ENCODE assay signal across 9 cellular contexts in the genomic region with DNA sequence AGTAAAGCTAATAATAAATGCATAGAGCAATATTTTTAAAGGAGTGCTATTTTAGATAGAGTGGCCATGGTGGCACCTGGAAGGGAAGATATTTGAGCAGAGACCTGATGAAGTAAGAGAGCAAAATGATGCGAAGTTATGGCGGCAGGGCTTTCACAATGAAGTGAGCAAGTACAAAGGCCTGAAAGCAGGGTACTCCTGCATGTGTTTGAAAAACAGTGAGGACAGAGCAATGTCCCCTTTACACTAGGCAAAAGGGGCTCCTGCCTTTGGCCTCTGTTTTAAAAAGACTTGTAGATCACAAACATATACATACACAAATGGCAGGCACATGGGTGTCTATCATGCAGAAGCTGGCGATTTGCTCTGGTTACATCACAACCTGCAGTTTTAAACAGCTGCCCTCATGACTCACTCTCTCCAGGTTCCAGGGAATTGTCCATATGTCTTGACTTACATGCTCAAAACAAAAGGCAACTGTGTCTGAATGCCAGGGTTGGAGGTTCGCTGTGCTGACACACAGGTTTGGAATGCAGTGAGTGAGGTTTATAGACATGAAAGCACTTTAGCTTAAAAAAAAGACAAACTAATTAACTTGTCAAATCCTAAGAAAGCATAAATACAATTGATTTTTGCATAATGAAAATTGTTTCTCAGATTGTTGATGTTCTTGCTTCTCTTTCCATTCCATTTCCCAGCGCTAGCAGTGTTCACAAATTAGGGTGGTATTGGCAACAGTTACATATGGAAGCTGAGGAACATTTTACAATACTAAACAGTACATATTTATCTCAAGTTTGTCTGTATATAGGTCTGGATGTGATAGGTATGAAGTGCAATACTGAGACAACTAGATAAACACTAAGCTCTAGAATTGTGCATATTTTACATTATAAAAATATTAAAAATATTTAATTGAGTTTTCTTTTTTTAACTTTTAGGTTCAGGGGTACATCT.
DNase-seq lines count a peak whose midpoint lies in the region; ATAC-seq and TF ChIP-seq lines count a peak whose summit lies in the region.
"Had no signal": no experiment of that assay in that cellular context is flagged by ENCODE, and none has a peak within 500 bp of the region (broad histone marks: within the 10 kb centered on the region; RNA-seq: fewer than 3 reads in every experiment).

No MANE protein-coding gene starts in this region.

- H3K27ac Mint-ChIP-seq in activated T-cell treated with anti-CD3 and anti-CD28 coated beads, Interleukin-2, amount 50 U/mL, for 72 hours = no peak overlapping the region
- H3K27ac Mint-ChIP-seq in T-helper 2 cell treated with Interferon-gamma antibody and Interleukin-4, amounts not matched to agents 5 μg/mL and 100 μg/mL, for 36 hours = no peak overlapping the region

- H3K36me3 Mint-ChIP-seq in activated T-cell treated with anti-CD3 and anti-CD28 coated beads, Interleukin-2, amount 50 U/mL, for 72 hours (ENCODE audit: insufficient read depth in 2 of 2) = no peaks in the 10 kb centered on the region
- no peaks in the 10 kb centered on the region for H3K36me3 Mint-ChIP-seq in T-helper 2 cell treated with Interferon-gamma antibody and Interleukin-4, amounts not matched to agents 5 μg/mL and 100 μg/mL, for 36 hours (ENCODE audit: low read depth)

- no peak overlapping the region for H3K27ac ChIP-seq in tibial nerve

- H3K36me3 ChIP-seq in mucosa of descending colon (ENCODE audit: low read depth) (no peaks in the 10 kb centered on the region), tibial nerve (no peaks in the 10 kb centered on the region)

- H3K9me3 Mint-ChIP-seq in activated T-cell treated with anti-CD3 and anti-CD28 coated beads, Interleukin-2, amount 50 U/mL, for 72 hours = no peaks in the 10 kb centered on the region
- H3K9me3 Mint-ChIP-seq in T-helper 2 cell treated with Interferon-gamma antibody and Interleukin-4, amounts not matched to agents 5 μg/mL and 100 μg/mL, for 36 hours = no peaks in the 10 kb centered on the region

- TF ChIP-seq CTCF in NB4 (IDR thresholded peaks at IDR 0.05; ENCODE audit: low read depth, low read length) (no peak), mucosa of descending colon (IDR thresholded peaks at IDR 0.05) (no peak), tibial nerve (IDR thresholded peaks at IDR 0.05) (no peak)

- H3K27me3 Mint-ChIP-seq in activated T-cell treated with anti-CD3 and anti-CD28 coated beads, Interleukin-2, amount 50 U/mL, for 72 hours (ENCODE audit: low read depth) = no peaks in the 10 kb centered on the region
- H3K27me3 Mint-ChIP-seq in T-helper 2 cell treated with Interferon-gamma antibody and Interleukin-4, amounts not matched to agents 5 μg/mL and 100 μg/mL, for 36 hours (ENCODE audit: low read depth) = peaks cover 4% of the 10 kb centered on the region

- TF ChIP-seq POLR2A in NB4 (IDR thresholded peaks at IDR 0.05; ENCODE audit: extremely low read depth, insufficient read length) = no peak
- TF ChIP-seq POLR2A in tibial nerve (IDR thresholded peaks at IDR 0.05) = no peak

- no peaks in the 10 kb centered on the region for H3K4me1 ChIP-seq in mucosa of descending colon (ENCODE audit: low read depth)
- no peaks in the 10 kb centered on the region for H3K4me1 ChIP-seq in tibial nerve

- no peaks in the 10 kb centered on the region for H3K27me3 ChIP-seq in tibial nerve

- H3K9me3 ChIP-seq in mucosa of descending colon (no peaks in the 10 kb centered on the region), tibial nerve (no peaks in the 10 kb centered on the region)

- no peaks in the 10 kb centered on the region for H3K4me1 Mint-ChIP-seq in activated T-cell treated with anti-CD3 and anti-CD28 coated beads, Interleukin-2, amount 50 U/mL, for 72 hours (ENCODE audit: low read depth)
- H3K4me1 Mint-ChIP-seq in T-helper 2 cell treated with Interferon-gamma antibody and Interleukin-4, amounts not matched to agents 5 μg/mL and 100 μg/mL, for 36 hours (ENCODE audit: low read depth) = no peaks in the 10 kb centered on the region

- WGBS in tibial nerve, 2 donors = 58 to 62% methylated on average over 5 of the region's 5 CpGs

- peak; percentile 97 for ATAC-seq in mucosa of descending colon
- ATAC-seq in activated T-cell treated with anti-CD3 and anti-CD28 coated beads, Interleukin-2, amount 50 U/mL, for 72 hours (replicated peaks in 1 of 2) = no peak
- no peak for ATAC-seq in Right ventricle myocardium superior (ENCODE audit: poor library complexity)

- DNase-seq in DMS153 (lab: John Stamatoyannopoulos, UW) = peak; percentile 86
- DNase-seq in NB4 (ENCODE audit: low read depth) = peak; percentile 4
- peak; percentile 5 for DNase-seq in cerebellum (ENCODE audit: low spot score)
- DNase-seq in mucosa of descending colon = peak in 1 of 3 donors; percentile 30
- DNase-seq in activated T-cell treated with anti-CD3 and anti-CD28 coated beads, Interleukin-2, amount 50 U/mL, for 72 hours = no peak
- no peak for DNase-seq in tibial nerve (ENCODE audit: low spot score in 2 of 2)
- DNase-seq in Right ventricle myocardium superior = no peak
- DNase-seq in T-helper 2 cell treated with Interferon-gamma antibody and Interleukin-4, amounts not matched to agents 5 μg/mL and 100 μg/mL, for 36 hours (ENCODE audit: low spot score) = no peak
- DNase-seq: NCI-H1436 treated with DMSO at 0.1 percent for 48 hours had no signal

- no peak overlapping the region for H3K4me3 Mint-ChIP-seq in activated T-cell treated with anti-CD3 and anti-CD28 coated beads, Interleukin-2, amount 50 U/mL, for 72 hours
- H3K4me3 Mint-ChIP-seq in T-helper 2 cell treated with Interferon-gamma antibody and Interleukin-4, amounts not matched to agents 5 μg/mL and 100 μg/mL, for 36 hours = no peak overlapping the region

- intact Hi-C loops in mucosa of descending colon (cut with DNase I, micrococcal nuclease) (no loop called here), Right ventricle myocardium superior (cut with DNase I) (no loop called here)

- no peak for TF ChIP-seq EP300 in tibial nerve (IDR thresholded peaks at IDR 0.05)

- no peak overlapping the region for H3K4me3 ChIP-seq in NB4 (ENCODE audit: low read depth, low read length)
- no peak overlapping the region for H3K4me3 ChIP-seq in mucosa of descending colon
- no peak overlapping the region for H3K4me3 ChIP-seq in tibial nerve

Comparison
In these comparisons a context has a peak if more than half of its experiments do, and no peak if none do; other contexts are left out.
1. DNase-seq: peak in DMS153 (single experiment), NB4 (single experiment) and cerebellum (single experiment); none in activated T-cell treated with anti-CD3 and anti-CD28 coated beads, Interleukin-2, amount 50 U/mL, for 72 hours (0 of 2), tibial nerve (0 of 2), Right ventricle myocardium superior (single experiment) and T-helper 2 cell treated with Interferon-gamma antibody and Interleukin-4, amounts not matched to agents 5 μg/mL and 100 μg/mL, for 36 hours (single experiment).